In genomic region chr15:44663410-44664272, GRCh38 we compare ENCODE assay signal across 1 cellular context.
A peak's percentile ranks its signal among the peaks of the same experiment; 100 is the strongest.
TF ChIP-seq lines count a peak whose summit lies in the region.

SPG11 (minus strand) TSS chr15:44663662; CDS start chr15:44663647, 15 bp downstream.

TF ChIP-seq in HepG2, 621 proteins besides CTCF, POLR2A, EP300 and RAD21 (continued from another document and continues in another):
- TF ChIP-seq FOXA3 (CRISPR knock-in tag; IDR thresholded peaks at IDR 0.05) (peak; percentile 50), NFKB2 (CRISPR knock-in tag; IDR thresholded peaks at IDR 0.05; ENCODE audit: borderline replicate concordance) (peak; percentile 95), NCOA5 (CRISPR knock-in tag; IDR thresholded peaks at IDR 0.05) (no peak), MATR3 (CRISPR knock-in tag; IDR thresholded peaks at IDR 0.05) (no peak), ZNF205 (CRISPR knock-in tag; IDR thresholded peaks at IDR 0.05) (0 out of 2 replicates have a peak, but pooled peaks have one; percentile 29), REL (CRISPR knock-in tag; conservative IDR thresholded peaks at IDR 0.05) (peak; percentile 89), KAT8 (CRISPR knock-in tag; IDR thresholded peaks at IDR 0.05) (peak; percentile 96), SRSF1 (optimal IDR thresholded peaks at IDR 0.05; ENCODE audit: low read depth, low read length) (peak; percentile 95), SRSF9 (IDR thresholded peaks at IDR 0.05; ENCODE audit: borderline replicate concordance, insufficient read depth, low read depth, low read length, poor library complexity, severe bottlenecking) (no peak), TP53 (CRISPR knock-in tag; conservative IDR thresholded peaks at IDR 0.05) (peak; percentile 87; the same call in 1 of the 2 replicates), ISX (CRISPR knock-in tag; conservative IDR thresholded peaks at IDR 0.05) (0 out of 2 replicates have a peak, but pooled peaks have one; percentile 44), ZNF260 (CRISPR knock-in tag; IDR thresholded peaks at IDR 0.05; ENCODE audit: borderline replicate concordance, low read depth) (peak; percentile 81; the same call in 1 of the 2 replicates), SATB2 (CRISPR knock-in tag; IDR thresholded peaks at IDR 0.05) (peak; percentile 74; the same call in 1 of the 2 replicates), HDAC1 (CRISPR knock-in tag; IDR thresholded peaks at IDR 0.05) (peak; percentile 79), LCORL (IDR thresholded peaks at IDR 0.05) (no peak), LCORL (CRISPR knock-in tag; IDR thresholded peaks at IDR 0.05) (peak; percentile 68), ZNF124 (CRISPR knock-in tag; IDR thresholded peaks at IDR 0.05) (no peak), ZHX2 (IDR thresholded peaks at IDR 0.05; ENCODE audit: low read depth) (peak; percentile 95), ZHX2 (CRISPR knock-in tag; IDR thresholded peaks at IDR 0.05; ENCODE audit: borderline replicate concordance) (peak; percentile 83; the same call in 1 of the 2 replicates), HDAC2 (CRISPR knock-in tag; IDR thresholded peaks at IDR 0.05) (peak; percentile 60), MAFF (IDR thresholded peaks at IDR 0.05; ENCODE audit: low read depth, low read length) (no peak), MEF2D (CRISPR knock-in tag; IDR thresholded peaks at IDR 0.05) (peak; percentile 66; the same call in 1 of the 2 replicates), ZSCAN12 (CRISPR knock-in tag; IDR thresholded peaks at IDR 0.05) (peak; percentile 56; the same call in 1 of the 2 replicates), ZBTB38 (CRISPR knock-in tag; IDR thresholded peaks at IDR 0.05) (peak; percentile 93), ZNF513 (CRISPR knock-in tag; conservative IDR thresholded peaks at IDR 0.05) (no peak), ZNF639 (CRISPR knock-in tag; conservative IDR thresholded peaks at IDR 0.05) (no peak; the same call in none of the 2 replicates), ATF7 (IDR thresholded peaks at IDR 0.05) (no peak), ATF7 (CRISPR knock-in tag; IDR thresholded peaks at IDR 0.05) (peak; percentile 77; the same call in 1 of the 2 replicates), KDM2A (CRISPR knock-in tag; IDR thresholded peaks at IDR 0.05; ENCODE audit: borderline replicate concordance, low read depth) (peak; percentile 65; the same call in 1 of the 2 replicates), POGZ (CRISPR knock-in tag; IDR thresholded peaks at IDR 0.05) (peak; percentile 87), ZNF670 (CRISPR knock-in tag; IDR thresholded peaks at IDR 0.05; ENCODE audit: borderline replicate concordance) (peak; percentile 70; the same call in 1 of the 2 replicates), ZKSCAN5 (CRISPR knock-in tag; IDR thresholded peaks at IDR 0.05) (no peak), PATZ1 (CRISPR knock-in tag; IDR thresholded peaks at IDR 0.05) (no peak), MED13 (CRISPR knock-in tag; IDR thresholded peaks at IDR 0.05) (0 out of 2 replicates have a peak, but pooled peaks have one; percentile 77), SOX6 (IDR thresholded peaks at IDR 0.05) (no peak), SOX6 (CRISPR knock-in tag; IDR thresholded peaks at IDR 0.05) (peak; percentile 78), ZBTB10 (CRISPR knock-in tag; IDR thresholded peaks at IDR 0.05; ENCODE audit: borderline replicate concordance) (peak; percentile 42; the same call in 1 of the 2 replicates), IRX3 (CRISPR knock-in tag; IDR thresholded peaks at IDR 0.05; ENCODE audit: borderline replicate concordance, low read depth) (0 out of 2 replicates have a peak, but pooled peaks have one; percentile 5), ZNF33B (CRISPR knock-in tag; IDR thresholded peaks at IDR 0.05) (peak; percentile 63; the same call in 1 of the 2 replicates), BCL3 (CRISPR knock-in tag; IDR thresholded peaks at IDR 0.05) (peak; percentile 70; the same call in 1 of the 2 replicates), SNAPC5 (CRISPR knock-in tag; IDR thresholded peaks at IDR 0.05; ENCODE audit: borderline replicate concordance) (0 out of 2 replicates have a peak, but pooled peaks have one; percentile 15), EED (CRISPR knock-in tag; IDR thresholded peaks at IDR 0.05) (peak; percentile 71)
